Comparison of ENCODE assay signal across 11 cellular contexts in genomic region chr3:159486580-159486979, GRCh38.
DNase-seq lines count a peak whose midpoint lies in the region; ATAC-seq, FAIRE-seq and TF ChIP-seq lines count a peak whose summit lies in the region.
"Had no signal": no experiment of that assay in that cellular context is flagged by ENCODE, and none has a peak within 500 bp of the region (broad histone marks: within the 10 kb centered on the region; RNA-seq: fewer than 3 reads in every experiment).

No MANE protein-coding gene starts in this region.

- no peaks in the 10 kb centered on the region for H3K9me1 ChIP-seq in keratinocyte (ENCODE audit: control insufficient read depth, extremely low read depth, insufficient read depth, low read length)

- no peaks in the 10 kb centered on the region for H3K27me3 ChIP-seq in keratinocyte (ENCODE audit: control insufficient read depth, extremely low read depth, insufficient read depth, low read length)
- no peaks in the 10 kb centered on the region for H3K27me3 ChIP-seq in sigmoid colon
- no peaks in the 10 kb centered on the region for H3K27me3 ChIP-seq in gastroesophageal sphincter

- H3K4me3 ChIP-seq in keratinocyte (ENCODE audit: control insufficient read depth in 2 of 3, extremely low read depth in 1 of 3, insufficient read depth in 2 of 3, low read depth in 1 of 3, low read length in 3 of 3) (no peak overlapping the region), sigmoid colon (no peak overlapping the region), gastroesophageal sphincter (no peak overlapping the region)
- H3K4me3 ChIP-seq: coronary artery had no signal

- no peak overlapping the region for H3K27ac ChIP-seq in keratinocyte (ENCODE audit: control insufficient read depth, insufficient read depth, low read length)
- H3K27ac ChIP-seq in sigmoid colon = no peak overlapping the region
- no peak overlapping the region for H3K27ac ChIP-seq in gastroesophageal sphincter
- H3K27ac ChIP-seq: coronary artery had no signal

- POLR2A ChIA-PET in HEK293T (lab: Yijun Ruan, JAX) = no interaction called here

- H2AFZ ChIP-seq in keratinocyte (ENCODE audit: control insufficient read depth, low read length) = no peak overlapping the region

- no peak overlapping the region for H3K4me2 ChIP-seq in keratinocyte (ENCODE audit: control insufficient read depth, extremely low read depth, insufficient read depth, low read depth, low read length)

- H3K4me1 ChIP-seq in keratinocyte (ENCODE audit: control insufficient read depth, extremely low read depth, insufficient read depth, low read length) = peaks cover 4% of the 10 kb centered on the region
- H3K4me1 ChIP-seq in sigmoid colon = no peaks in the 10 kb centered on the region
- H3K4me1 ChIP-seq in gastroesophageal sphincter = no peaks in the 10 kb centered on the region

- peak; percentile 22 to 61 (median 40) for TF ChIP-seq CTCF in keratinocyte (optimal IDR thresholded peaks at IDR 0.05 in 1 of 3, IDR thresholded peaks at IDR 0.05 in 1 of 3, conservative IDR thresholded peaks at IDR 0.05 in 1 of 3; ENCODE audit: extremely low read depth in 1 of 3, insufficient read depth in 2 of 3, low read length in 3 of 3)
- TF ChIP-seq CTCF in sigmoid colon (IDR thresholded peaks at IDR 0.05) = no peak
- TF ChIP-seq CTCF in gastroesophageal sphincter (IDR thresholded peaks at IDR 0.05) = no peak

- CTCF ChIA-PET in HEK293T (lab: Yijun Ruan, JAX) = interaction anchor here (1.2 kb wide), 1 partner anchor 87 kb away, joined by 3 read pairs; no protein-coding TSS in a partner anchor

- no peaks in the 10 kb centered on the region for H3K36me3 ChIP-seq in keratinocyte (ENCODE audit: control insufficient read depth in 2 of 2, extremely low read depth in 1 of 2, insufficient read depth in 2 of 2, low read length in 2 of 2)
- no peaks in the 10 kb centered on the region for H3K36me3 ChIP-seq in sigmoid colon
- H3K36me3 ChIP-seq in gastroesophageal sphincter = no peaks in the 10 kb centered on the region

- no peak overlapping the region for H3K9ac ChIP-seq in keratinocyte (ENCODE audit: control insufficient read depth, extremely low read depth, insufficient read depth, low read length)

- no peaks in the 10 kb centered on the region for H3K79me2 ChIP-seq in keratinocyte (ENCODE audit: control insufficient read depth, insufficient read depth, low read length)

- DNase-seq in ELF-1 (ENCODE audit: low read depth, low spot score) = peak; percentile 40
- peak; percentile 36 for DNase-seq in HEK293T (ENCODE audit: extremely low spot score)
- DNase-seq in RPMI8226 = peak; percentile 34
- no peak for DNase-seq in keratinocyte (ENCODE audit: low read depth, low spot score)
- no peak for DNase-seq in sigmoid colon
- DNase-seq in cardiac septum (ENCODE audit: low spot score) = no peak
- DNase-seq: activated CD4-positive, CD25-positive, alpha-beta regulatory T cell; activated naive CD4-positive, alpha-beta T cell treated with Interleukin-2 at 50 U/mL for 16 hours had no signal

- H3K9me3 ChIP-seq in keratinocyte (ENCODE audit: control insufficient read depth, low read depth, low read length) = no peaks in the 10 kb centered on the region
- peaks cover 0 to 2% (median 0%) of the 10 kb centered on the region in 4 donors for H3K9me3 ChIP-seq in sigmoid colon
- peaks cover 0 to 21% (median 0%) of the 10 kb centered on the region in 3 donors for H3K9me3 ChIP-seq in gastroesophageal sphincter

- TF ChIP-seq POLR2A in sigmoid colon (IDR thresholded peaks at IDR 0.05) (no peak), gastroesophageal sphincter (IDR thresholded peaks at IDR 0.05) (no peak)

- H4K20me1 ChIP-seq in keratinocyte (ENCODE audit: control insufficient read depth, extremely low read depth, insufficient read depth, low read length) = no peaks in the 10 kb centered on the region

- intact Hi-C loops in sigmoid colon (cut with DNase I) (no loop called here), cardiac septum (cut with DNase I) (no loop called here)

- ATAC-seq in GM19397 (IDR thresholded peaks at IDR 0.05; ENCODE audit: unreplicated experiment) (no peak), gastroesophageal sphincter (no peak)

- WGBS in sigmoid colon, 2 donors = 63 to 76% methylated on average over 2 of the region's 2 CpGs
- WGBS in gastroesophageal sphincter (ENCODE audit: low coverage in 1 of 2), 2 donors = 46 to 60% methylated on average over 2 of the region's 2 CpGs

- no peak for FAIRE-seq in keratinocyte (lab: Jason Lieb, UNC)

- no peak for TF ChIP-seq EP300 in sigmoid colon (IDR thresholded peaks at IDR 0.05)
- TF ChIP-seq EP300 in gastroesophageal sphincter (IDR thresholded peaks at IDR 0.05) = no peak

- dilution Hi-C loops in keratinocyte (cut with MboI; ENCODE audit: extremely low pct_ligation_motif_present, low sequenced_read_pairs) = no loop called here

TF ChIP-seq in HEK293T, 16 proteins besides CTCF, POLR2A, EP300 and RAD21:
- TF ChIP-seq TARDBP (IDR thresholded peaks at IDR 0.05) = no peak

Comparison
In these comparisons a context has a peak if more than half of its experiments do, and no peak if none do; other contexts are left out.
1. DNase-seq: peak in ELF-1 (single experiment), HEK293T (single experiment) and RPMI8226 (single experiment); none in keratinocyte (single experiment), sigmoid colon (single experiment) and cardiac septum (single experiment).
2. CTCF ChIP-seq: peak in keratinocyte (3 of 3); none in sigmoid colon (0 of 4) and gastroesophageal sphincter (0 of 4).